10 cellular contexts compared by ENCODE assay signal in the genomic region with DNA sequence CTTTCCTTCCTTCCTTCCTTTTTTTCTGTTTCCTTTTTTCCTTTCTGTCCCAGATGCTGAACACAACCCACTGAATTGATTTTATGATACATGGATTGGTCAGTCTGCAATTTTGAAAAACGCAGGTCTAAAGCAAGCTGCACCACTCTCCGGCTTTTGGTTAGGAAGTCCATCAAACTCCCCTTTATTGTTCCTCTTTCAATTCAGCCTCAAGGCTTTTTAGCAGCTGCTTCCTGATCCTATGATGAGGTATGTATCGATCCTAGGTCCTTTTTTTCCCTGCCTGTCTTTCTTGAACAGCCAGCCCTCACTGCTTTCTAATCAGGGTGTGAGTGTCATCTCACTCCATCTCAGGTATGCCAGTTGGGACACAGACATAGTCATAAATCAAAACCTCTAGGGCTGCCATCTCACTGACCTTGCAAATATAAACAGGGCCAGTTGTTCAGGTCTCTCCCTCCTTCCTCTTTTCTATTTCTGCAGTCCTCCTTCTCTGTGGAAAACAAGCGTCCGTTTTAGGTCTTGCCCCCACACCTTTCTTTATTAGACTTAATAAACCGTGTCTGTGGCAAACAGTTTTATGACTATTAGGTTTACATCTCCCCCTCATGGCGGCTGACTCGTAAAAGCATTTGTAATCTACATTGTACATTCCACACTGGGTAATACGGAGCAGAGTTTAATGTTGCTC. TPM values are rescaled to one million over a fixed set of nuclear protein-coding genes. Genes with fewer than 3 reads are reported as not detected.
DNase-seq lines count a peak whose midpoint lies in the region; ATAC-seq, FAIRE-seq and TF ChIP-seq lines count a peak whose summit lies in the region.
"Had no signal": no experiment of that assay in that cellular context is flagged by ENCODE, and none has a peak within 500 bp of the region (broad histone marks: within the 10 kb centered on the region; RNA-seq: fewer than 3 reads in every experiment).

No MANE protein-coding gene starts in this region.

- H3K27me3 ChIP-seq in small intestine (ENCODE audit: control insufficient read depth in 2 of 2, insufficient read depth in 2 of 2, low read length in 2 of 2): no peaks in the 10 kb centered on the region

- H3K27ac Mint-ChIP-seq in activated naive CD4-positive, alpha-beta T cell treated with anti-CD3 and anti-CD28 coated beads, Interleukin-2, amount 50 U/mL, for 24 hours: peak overlapping the region; percentile 43
- H3K27ac Mint-ChIP-seq in brain: peak overlapping the region in 4 of 5 experiments; percentile 28 to 78 (median 40)

- no peak for FAIRE-seq in small intestine (lab: Jason Lieb, UNC)

- H3K4me1 Mint-ChIP-seq in activated naive CD4-positive, alpha-beta T cell treated with anti-CD3 and anti-CD28 coated beads, Interleukin-2, amount 50 U/mL, for 24 hours: peaks cover 60% of the 10 kb centered on the region
- H3K4me1 Mint-ChIP-seq in brain: peaks cover 20% of the 10 kb centered on the region

- peak overlapping the region; percentile 27 for H3K4me3 Mint-ChIP-seq in activated naive CD4-positive, alpha-beta T cell treated with anti-CD3 and anti-CD28 coated beads, Interleukin-2, amount 50 U/mL, for 24 hours
- peak overlapping the region in 2 of 5 experiments; percentile 15 to 32 for H3K4me3 Mint-ChIP-seq in brain

- no peak overlapping the region for H3K4me3 ChIP-seq in small intestine (ENCODE audit: low read depth in 1 of 2, low read length in 2 of 2)

- no peaks in the 10 kb centered on the region for H3K36me3 ChIP-seq in small intestine (ENCODE audit: control insufficient read depth in 2 of 2, insufficient read depth in 2 of 2, low read length in 2 of 2)

- DNase-seq in activated naive CD4-positive, alpha-beta T cell treated with Interleukin-2 at 50 U/mL for 16 hours: no peak
- DNase-seq in NCI-H146 treated with DMSO at 0.1 percent for 48 hours (lab: John Stamatoyannopoulos, UW; ENCODE audit: unreplicated experiment): peak; percentile 95
- DNase-seq in small intestine: peak; percentile 42
- DNase-seq: activated T-cell treated with anti-CD3 and anti-CD28 coated beads, Interleukin-2, amount 50 U/mL, for 48 hours; islet precursor cell had no signal

- H3K9me3 ChIP-seq in small intestine (ENCODE audit: control insufficient read depth, low read depth): no peaks in the 10 kb centered on the region

- ATAC-seq in HG03378 (IDR thresholded peaks at IDR 0.05; ENCODE audit: unreplicated experiment) (no peak), HG03108 (IDR thresholded peaks at IDR 0.05; ENCODE audit: unreplicated experiment) (no peak), GM21825 (IDR thresholded peaks at IDR 0.05; ENCODE audit: unreplicated experiment) (no peak)

- H3K9me3 Mint-ChIP-seq in activated naive CD4-positive, alpha-beta T cell treated with anti-CD3 and anti-CD28 coated beads, Interleukin-2, amount 50 U/mL, for 24 hours: no peaks in the 10 kb centered on the region
- H3K9me3 Mint-ChIP-seq in brain: peaks cover 5 to 12% (median 8%) of the 10 kb centered on the region in 5 experiments

- no peak for TF ChIP-seq CTCF in brain (conservative IDR thresholded peaks at IDR 0.05)

- H3K36me3 Mint-ChIP-seq in activated naive CD4-positive, alpha-beta T cell treated with anti-CD3 and anti-CD28 coated beads, Interleukin-2, amount 50 U/mL, for 24 hours: peaks cover 5% of the 10 kb centered on the region
- H3K36me3 Mint-ChIP-seq in brain: peaks cover 14% of the 10 kb centered on the region

- H3K4me1 ChIP-seq in small intestine (ENCODE audit: control insufficient read depth in 2 of 2, insufficient read depth in 1 of 2, low read depth in 1 of 2, low read length in 1 of 2): peaks cover 0 to 2% of the 10 kb centered on the region in 2 donors

- H3K27ac ChIP-seq in small intestine (ENCODE audit: low read depth in 1 of 2, low read length in 1 of 2): no peak overlapping the region

- H3K27me3 Mint-ChIP-seq in activated naive CD4-positive, alpha-beta T cell treated with anti-CD3 and anti-CD28 coated beads, Interleukin-2, amount 50 U/mL, for 24 hours: no peaks in the 10 kb centered on the region
- H3K27me3 Mint-ChIP-seq in brain: peaks cover 15% of the 10 kb centered on the region

- WGBS in small intestine, 3 donors: 13 to 29% (median 19%) methylated on average over 9 of the region's 9 CpGs

RNA-seq across cellular contexts. Expression of a gene that starts 11.4 kb away (rescaled TPM):
- 0.10 TPM for polyA plus RNA-seq in brain (ENCODE audit: insufficient read depth, low read depth, low replicate concordance)
- polyA plus RNA-seq in small intestine: under 1 TPM in 2 of 3 donors, not detected in 1; 0.07 to 0.27 TPM

RNA-seq across cellular contexts. Expression of a gene that starts 15.1 kb away (rescaled TPM):
- polyA plus RNA-seq in brain (ENCODE audit: insufficient read depth, low read depth, low replicate concordance): not detected
- polyA plus RNA-seq in small intestine: 100 to 1,000 TPM in 2 of 3 donors, 10 to 100 TPM in 1; 30.9 to 114 (median 111) TPM

Comparison
In these comparisons a context has a peak if more than half of its experiments do, and no peak if none do; other contexts are left out.
1. RNA of a gene that starts 15.1 kb away (polyA plus RNA-seq): 30.9 to 114 TPM in small intestine; not detected in brain (single experiment); every median in the first group is over 10 times any median in the second.